2 cellular contexts compared by ENCODE assay signal in the genomic region with DNA sequence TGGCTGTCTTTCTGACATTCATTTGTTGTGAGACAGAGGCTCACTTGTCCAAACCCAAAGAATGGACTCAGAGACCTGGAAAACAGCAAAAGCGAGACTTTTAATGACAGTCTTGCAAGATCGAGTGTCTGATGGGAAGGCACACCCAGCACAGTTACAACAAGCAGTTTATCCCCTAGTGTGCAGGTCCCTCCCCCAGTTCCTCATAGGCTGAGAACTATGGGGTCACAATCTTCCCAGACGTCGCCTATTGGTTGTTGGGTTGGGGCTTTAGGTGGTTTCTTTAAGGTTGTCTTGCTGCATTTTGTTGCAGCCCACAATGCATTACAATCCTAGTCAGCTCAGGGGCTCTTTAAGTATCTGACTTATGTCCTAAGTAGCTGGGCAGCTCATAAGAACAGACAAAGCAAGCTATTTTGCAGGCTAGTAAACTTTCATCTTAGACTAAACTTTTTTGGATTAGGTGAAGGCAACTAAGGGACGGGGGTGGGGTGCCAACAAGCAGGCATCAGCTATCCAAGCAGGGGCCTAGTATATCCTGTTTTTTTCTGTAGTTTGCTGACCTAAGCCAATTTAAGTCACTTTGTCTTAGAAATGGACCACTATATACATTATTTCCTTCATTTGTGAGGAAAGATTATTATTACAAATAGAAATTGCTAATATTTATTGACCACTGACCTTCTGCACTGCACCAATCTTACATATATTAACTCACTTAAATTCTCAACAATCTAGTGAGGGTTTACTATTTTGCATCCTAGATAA.
A peak's percentile ranks its signal among the peaks of the same experiment; 100 is the strongest.
TF ChIP-seq lines count a peak whose summit lies in the region.

No MANE protein-coding gene starts in this region.

TF ChIP-seq in IMR-90, 13 proteins besides CTCF, POLR2A, EP300 and RAD21:
- TF ChIP-seq NFE2L2 (IDR thresholded peaks at IDR 0.05; ENCODE audit: low read depth, low read length) (no peak), BHLHE40 (IDR thresholded peaks at IDR 0.05; ENCODE audit: low read depth, low read length) (no peak), FOS (IDR thresholded peaks at IDR 0.05; ENCODE audit: low read depth, low read length) (no peak), CHD1 (IDR thresholded peaks at IDR 0.05; ENCODE audit: low read depth, low read length) (no peak), MXI1 (IDR thresholded peaks at IDR 0.05; ENCODE audit: borderline replicate concordance, low read depth, low read length) (no peak), MAFK (IDR thresholded peaks at IDR 0.05; ENCODE audit: low read depth, low read length) (peak; percentile 55)
- TF ChIP-seq, protein P1, sequence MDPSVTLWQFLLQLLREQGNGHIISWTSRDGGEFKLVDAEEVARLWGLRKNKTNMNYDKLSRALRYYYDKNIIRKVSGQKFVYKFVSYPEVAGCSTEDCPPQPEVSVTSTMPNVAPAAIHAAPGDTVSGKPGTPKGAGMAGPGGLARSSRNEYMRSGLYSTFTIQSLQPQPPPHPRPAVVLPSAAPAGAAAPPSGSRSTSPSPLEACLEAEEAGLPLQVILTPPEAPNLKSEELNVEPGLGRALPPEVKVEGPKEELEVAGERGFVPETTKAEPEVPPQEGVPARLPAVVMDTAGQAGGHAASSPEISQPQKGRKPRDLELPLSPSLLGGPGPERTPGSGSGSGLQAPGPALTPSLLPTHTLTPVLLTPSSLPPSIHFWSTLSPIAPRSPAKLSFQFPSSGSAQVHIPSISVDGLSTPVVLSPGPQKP (IDR thresholded peaks at IDR 0.05; ENCODE audit: borderline replicate concordance, low read depth, low read length): no peak

TF ChIP-seq in K562, 482 proteins besides CTCF, POLR2A, EP300 and RAD21:
- TF ChIP-seq ZNF124 (CRISPR knock-in tag; IDR thresholded peaks at IDR 0.05) (no peak), NFYB (IDR thresholded peaks at IDR 0.05; ENCODE audit: extremely low read depth, insufficient read length) (peak; percentile 48)
TF ChIP-seq in K562: peak in this region for 1.
